1 cellular context compared by ENCODE assay signal in the genomic region with DNA sequence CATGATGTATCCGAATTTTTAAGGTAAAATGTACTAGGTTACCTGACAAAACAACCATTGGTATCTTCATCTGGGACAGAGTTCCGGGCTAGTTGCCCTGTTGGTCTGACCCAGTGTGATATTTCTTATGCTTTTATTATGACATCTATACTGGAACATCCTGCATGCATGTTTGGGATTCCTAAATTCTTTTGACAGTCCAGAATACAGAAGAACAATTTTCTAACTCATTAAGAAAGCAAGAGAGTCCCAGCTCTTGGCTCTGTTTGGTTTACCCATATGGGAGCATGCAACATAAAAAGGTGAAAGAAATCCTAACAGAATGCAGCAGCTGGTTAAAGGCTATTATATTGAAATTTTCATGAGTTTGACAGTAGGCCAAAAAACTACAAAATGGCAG.
TF ChIP-seq lines count a peak whose summit lies in the region.

No MANE protein-coding gene starts in this region.

TF ChIP-seq in IMR-90, 13 proteins besides CTCF, POLR2A, EP300 and RAD21:
- no peak for TF ChIP-seq CEBPB (IDR thresholded peaks at IDR 0.05; ENCODE audit: low read depth, low read length)
- no peak for TF ChIP-seq MXI1 (IDR thresholded peaks at IDR 0.05; ENCODE audit: borderline replicate concordance, low read depth, low read length)
- TF ChIP-seq RFX5 (IDR thresholded peaks at IDR 0.05; ENCODE audit: low read depth, low read length), result no peak
- TF ChIP-seq, protein P1, sequence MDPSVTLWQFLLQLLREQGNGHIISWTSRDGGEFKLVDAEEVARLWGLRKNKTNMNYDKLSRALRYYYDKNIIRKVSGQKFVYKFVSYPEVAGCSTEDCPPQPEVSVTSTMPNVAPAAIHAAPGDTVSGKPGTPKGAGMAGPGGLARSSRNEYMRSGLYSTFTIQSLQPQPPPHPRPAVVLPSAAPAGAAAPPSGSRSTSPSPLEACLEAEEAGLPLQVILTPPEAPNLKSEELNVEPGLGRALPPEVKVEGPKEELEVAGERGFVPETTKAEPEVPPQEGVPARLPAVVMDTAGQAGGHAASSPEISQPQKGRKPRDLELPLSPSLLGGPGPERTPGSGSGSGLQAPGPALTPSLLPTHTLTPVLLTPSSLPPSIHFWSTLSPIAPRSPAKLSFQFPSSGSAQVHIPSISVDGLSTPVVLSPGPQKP (IDR thresholded peaks at IDR 0.05; ENCODE audit: borderline replicate concordance, low read depth, low read length), result no peak
- TF ChIP-seq, protein P2, sequence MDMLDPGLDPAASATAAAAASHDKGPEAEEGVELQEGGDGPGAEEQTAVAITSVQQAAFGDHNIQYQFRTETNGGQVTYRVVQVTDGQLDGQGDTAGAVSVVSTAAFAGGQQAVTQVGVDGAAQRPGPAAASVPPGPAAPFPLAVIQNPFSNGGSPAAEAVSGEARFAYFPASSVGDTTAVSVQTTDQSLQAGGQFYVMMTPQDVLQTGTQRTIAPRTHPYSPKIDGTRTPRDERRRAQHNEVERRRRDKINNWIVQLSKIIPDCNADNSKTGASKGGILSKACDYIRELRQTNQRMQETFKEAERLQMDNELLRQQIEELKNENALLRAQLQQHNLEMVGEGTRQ (IDR thresholded peaks at IDR 0.05; ENCODE audit: low read depth, low read length), result no peak
- TF ChIP-seq CHD1 (IDR thresholded peaks at IDR 0.05; ENCODE audit: low read depth, low read length), result no peak
- TF ChIP-seq RCOR1 (IDR thresholded peaks at IDR 0.05; ENCODE audit: insufficient replicate concordance, low read length), result no peak
- TF ChIP-seq FOS (IDR thresholded peaks at IDR 0.05; ENCODE audit: low read depth, low read length), result no peak
- TF ChIP-seq SMC3 (IDR thresholded peaks at IDR 0.05; ENCODE audit: low read depth, low read length), result no peak
- TF ChIP-seq BHLHE40 (IDR thresholded peaks at IDR 0.05; ENCODE audit: low read depth, low read length), result no peak
- no peak for TF ChIP-seq MAFK (IDR thresholded peaks at IDR 0.05; ENCODE audit: low read depth, low read length)
- no peak for TF ChIP-seq NFE2L2 (IDR thresholded peaks at IDR 0.05; ENCODE audit: low read depth, low read length)
- no peak for TF ChIP-seq MAZ (IDR thresholded peaks at IDR 0.05; ENCODE audit: borderline replicate concordance, low read depth, low read length)
